Comparison of ENCODE assay signal across 12 cellular contexts in the genomic region with DNA sequence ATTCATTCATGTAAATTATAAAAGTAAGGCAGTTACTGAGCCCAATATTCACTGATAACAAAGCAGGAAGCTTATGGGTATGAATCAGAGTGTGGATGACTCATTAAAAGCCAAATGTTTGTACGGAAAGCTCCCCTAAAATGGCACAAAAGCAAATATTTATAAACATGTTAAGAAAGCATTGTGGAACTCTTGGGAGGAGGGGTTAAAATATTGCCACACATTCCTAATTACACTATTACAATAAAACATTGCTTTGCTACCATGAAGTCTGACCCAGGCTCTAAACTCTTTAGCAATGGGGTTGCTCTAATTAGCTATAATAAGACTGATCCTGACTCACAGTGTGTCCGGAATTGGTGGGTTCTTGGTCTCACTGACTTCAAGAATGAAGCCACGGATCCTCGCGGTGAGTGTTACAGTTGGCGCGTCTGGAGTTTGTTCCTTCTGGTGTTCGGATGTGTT.
A peak's percentile ranks its signal among the peaks of the same experiment; 100 is the strongest.
DNase-seq lines count a peak whose midpoint lies in the region; ATAC-seq and TF ChIP-seq lines count a peak whose summit lies in the region.
"Had no signal": no experiment of that assay in that cellular context is flagged by ENCODE, and none has a peak within 500 bp of the region (broad histone marks: within the 10 kb centered on the region; RNA-seq: fewer than 3 reads in every experiment).

No MANE protein-coding gene starts in this region.

- no peak for TF ChIP-seq CTCF in CD8-positive, alpha-beta T cell (IDR thresholded peaks at IDR 0.05)
- TF ChIP-seq CTCF in lower lobe of right lung (IDR thresholded peaks at IDR 0.05) (no peak), osteocyte (IDR thresholded peaks at IDR 0.05) (no peak)

- no peaks in the 10 kb centered on the region for H3K4me1 ChIP-seq in CD8-positive, alpha-beta T cell (ENCODE audit: insufficient read depth, low read length)
- no peaks in the 10 kb centered on the region for H3K4me1 ChIP-seq in lower lobe of right lung

- H3K27me3 ChIP-seq in CD8-positive, alpha-beta T cell (ENCODE audit: insufficient read depth, low read length): no peaks in the 10 kb centered on the region
- H3K27me3 ChIP-seq in lower lobe of right lung (ENCODE audit: low read depth): no peaks in the 10 kb centered on the region

- no peaks in the 10 kb centered on the region for H3K27me3 Mint-ChIP-seq in CD8-positive, alpha-beta T cell (ENCODE audit: low read depth)
- H3K27me3 Mint-ChIP-seq in osteocyte (ENCODE audit: unreplicated experiment): no peaks in the 10 kb centered on the region

- H3K27ac ChIP-seq in CD8-positive, alpha-beta T cell (ENCODE audit: low read depth, low read length): no peak overlapping the region
- no peak overlapping the region for H3K27ac ChIP-seq in lower lobe of right lung

- H3K36me3 Mint-ChIP-seq in CD8-positive, alpha-beta T cell: no peaks in the 10 kb centered on the region
- H3K36me3 Mint-ChIP-seq in osteocyte (ENCODE audit: unreplicated experiment): no peaks in the 10 kb centered on the region

- DNase-seq in CD8-positive, alpha-beta T cell: no peak
- peak; percentile 89 for DNase-seq in LHCN-M2 (ENCODE audit: low read depth)
- DNase-seq in amniotic epithelial cell (ENCODE audit: low read depth): peak; percentile 94
- DNase-seq in lower lobe of right lung: no peak
- no peak for DNase-seq in osteocyte (ENCODE audit: extremely low spot score, unreplicated experiment)
- no peak for DNase-seq in anterior cingulate cortex (lab: John Stamatoyannopoulos, UW)
- DNase-seq: activated CD4-positive, CD25-positive, alpha-beta regulatory T cell treated with anti-CD3 and anti-CD28 coated beads, Interleukin-2, amount 50 U/mL, for 72 hours; effector memory CD4-positive, alpha-beta T cell; NCI-H1092 treated with DMSO at 0.1 percent for 48 hours had no signal

- ATAC-seq in CD8-positive, alpha-beta T cell: no peak
- ATAC-seq in lower lobe of right lung (peak; percentile 52 to 77), GM19351 (IDR thresholded peaks at IDR 0.05; ENCODE audit: unreplicated experiment) (no peak), GM21515 (IDR thresholded peaks at IDR 0.05; ENCODE audit: unreplicated experiment) (no peak)

- H3K27ac Mint-ChIP-seq in CD8-positive, alpha-beta T cell: no peak overlapping the region
- H3K27ac Mint-ChIP-seq in osteocyte (ENCODE audit: unreplicated experiment): no peak overlapping the region
- H3K27ac Mint-ChIP-seq: nephron had no signal

- H3K9me3 Mint-ChIP-seq in CD8-positive, alpha-beta T cell: no peaks in the 10 kb centered on the region
- H3K9me3 Mint-ChIP-seq in osteocyte (ENCODE audit: unreplicated experiment): no peaks in the 10 kb centered on the region

- H3K9me3 ChIP-seq in CD8-positive, alpha-beta T cell (ENCODE audit: low read length): no peaks in the 10 kb centered on the region
- H3K9me3 ChIP-seq in lower lobe of right lung: no peaks in the 10 kb centered on the region

- CTCF ChIA-PET in CD8-positive, alpha-beta T cell (lab: Charles Lee): interaction anchor here (1.4 kb wide), 1 partner anchor 21 kb away, joined by 3 read pairs; no protein-coding TSS in a partner anchor

- H3K4me1 Mint-ChIP-seq in CD8-positive, alpha-beta T cell (ENCODE audit: low read depth): peaks cover 9% of the 10 kb centered on the region
- H3K4me1 Mint-ChIP-seq in osteocyte (ENCODE audit: unreplicated experiment): peaks cover 3% of the 10 kb centered on the region
- H3K4me1 Mint-ChIP-seq: nephron had no signal

- H3K4me3 Mint-ChIP-seq in CD8-positive, alpha-beta T cell: peak overlapping the region; percentile 68
- H3K4me3 Mint-ChIP-seq in osteocyte (ENCODE audit: unreplicated experiment): no peak overlapping the region
- H3K4me3 Mint-ChIP-seq: nephron had no signal

- POLR2A ChIA-PET in CD8-positive, alpha-beta T cell (lab: Charles Lee): no interaction called here

- intact Hi-C loops in CD8-positive, alpha-beta T cell (cut with DNase I, micrococcal nuclease): no loop called here
- intact Hi-C loops in lower lobe of right lung (cut with DNase I): no loop called here

- H3K36me3 ChIP-seq in CD8-positive, alpha-beta T cell (ENCODE audit: insufficient read depth, low read length): no peaks in the 10 kb centered on the region
- H3K36me3 ChIP-seq in lower lobe of right lung: no peaks in the 10 kb centered on the region

- no peak overlapping the region for H3K4me3 ChIP-seq in CD8-positive, alpha-beta T cell (ENCODE audit: low read depth, low read length)
- H3K4me3 ChIP-seq in lower lobe of right lung: no peak overlapping the region

Comparison
In these comparisons a context has a peak if more than half of its experiments do, and no peak if none do; other contexts are left out.
1. ATAC-seq: peak in lower lobe of right lung (2 of 2); none in CD8-positive, alpha-beta T cell (single experiment), GM19351 (single experiment) and GM21515 (single experiment).
2. DNase-seq: peak in LHCN-M2 (single experiment) and amniotic epithelial cell (single experiment); none in CD8-positive, alpha-beta T cell (0 of 7), lower lobe of right lung (single experiment), osteocyte (single experiment) and anterior cingulate cortex (0 of 58).